8 cellular contexts compared by ENCODE assay signal in genomic region chr22:29073618-29074275, GRCh38. TPM values are rescaled to one million over a fixed set of nuclear protein-coding genes. Genes with fewer than 3 reads are reported as not detected.
DNase-seq lines count a peak whose midpoint lies in the region; TF ChIP-seq lines count a peak whose summit lies in the region.
"Had no signal": no experiment of that assay in that cellular context is flagged by ENCODE, and none has a peak within 500 bp of the region (broad histone marks: within the 10 kb centered on the region; RNA-seq: fewer than 3 reads in every experiment).

No MANE protein-coding gene starts in this region.

- H3K27me3 ChIP-seq in neuron (ENCODE audit: insufficient read depth, low read length) = no peaks in the 10 kb centered on the region

- H3K4me1 ChIP-seq in neuron (ENCODE audit: insufficient read depth, low read length) = peaks cover 20% of the 10 kb centered on the region

- DNase-seq in HT-29 (ENCODE audit: low spot score) (peak; percentile 66), activated T-cell treated with anti-CD3 and anti-CD28 coated beads for 4 hours (peak; percentile 21), fibroblast of the aortic adventitia (ENCODE audit: low read depth) (peak; percentile 16), SKM-1 treated with dmso at 0.1 percent for 144 hours (lab: John Stamatoyannopoulos, UW; ENCODE audit: unreplicated experiment) (no peak), NAMALWA (ENCODE audit: low spot score) (no peak)
- DNase-seq in activated CD4-positive, CD25-positive, alpha-beta regulatory T cell (lab: John Stamatoyannopoulos, UW) = no peak

- H3K4me3 ChIP-seq in fibroblast of the aortic adventitia (ENCODE audit: low read depth, low read length) = peak overlapping the region; percentile 73
- peak overlapping the region; percentile 71 for H3K4me3 ChIP-seq in neuron (ENCODE audit: low read length)

- H3K9me3 ChIP-seq in neuron (ENCODE audit: low read length) = no peaks in the 10 kb centered on the region

- TF ChIP-seq CTCF in fibroblast of the aortic adventitia (IDR thresholded peaks at IDR 0.05; ENCODE audit: insufficient read depth, low read length) = no peak

- no peak overlapping the region for H2AFZ ChIP-seq in neuron (ENCODE audit: low read depth, low read length)

- no peaks in the 10 kb centered on the region for H3K36me3 ChIP-seq in neuron (ENCODE audit: insufficient read depth, low read length)

RNA-seq across cellular contexts. Expression of gene KREMEN1, which starts 0.9 kb away (rescaled TPM):
- total RNA-seq in HT-29 (2014; rRNA removed; shearing (Covaris generic)) = 4.6 and 6.8 TPM in 2 replicates
- total RNA-seq in fibroblast of the aortic adventitia (ENCODE audit: low replicate concordance) = 2.5 and 5.7 TPM in 2 replicates

RNA-seq across cellular contexts. Expression of gene C22orf31, which starts 12.1 kb away (rescaled TPM):
- not detected in 2 replicates for total RNA-seq in HT-29 (2014; rRNA removed; shearing (Covaris generic))
- not detected in 2 replicates for total RNA-seq in fibroblast of the aortic adventitia (ENCODE audit: low replicate concordance)
- total RNA-seq: activated CD8-positive, alpha-beta memory T cell treated with anti-CD3 and anti-CD28 coated beads for 36 hours had no signal

Comparison
In these comparisons a context has a peak if more than half of its experiments do, and no peak if none do; other contexts are left out.
1. DNase-seq: peak in HT-29 (single experiment), activated T-cell treated with anti-CD3 and anti-CD28 coated beads for 4 hours (single experiment) and fibroblast of the aortic adventitia (single experiment); none in activated CD4-positive, CD25-positive, alpha-beta regulatory T cell (0 of 4), SKM-1 treated with dmso at 0.1 percent for 144 hours (single experiment) and NAMALWA (single experiment).